ENCODE assay signal across 17 cellular contexts in genomic region chr3:125322166-125322565, GRCh38. TPM values are rescaled to one million over a fixed set of nuclear protein-coding genes. Genes with fewer than 3 reads are reported as not detected.
A peak's percentile ranks its signal among the peaks of the same experiment; 100 is the strongest.
DNase-seq lines count a peak whose midpoint lies in the region; ATAC-seq and TF ChIP-seq lines count a peak whose summit lies in the region.
"Had no signal": no experiment of that assay in that cellular context is flagged by ENCODE, and none has a peak within 500 bp of the region (broad histone marks: within the 10 kb centered on the region; RNA-seq: fewer than 3 reads in every experiment).

No MANE protein-coding gene starts in this region.

- no peak for ATAC-seq in GM19035 (IDR thresholded peaks at IDR 0.05; ENCODE audit: unreplicated experiment)
- ATAC-seq: left lung had no signal

- no peaks in the 10 kb centered on the region for H3K9me3 Mint-ChIP-seq in endodermal cell
- peaks cover 7 to 13% (median 9%) of the 10 kb centered on the region in 5 donors for H3K9me3 Mint-ChIP-seq in CD8-positive, alpha-beta memory T cell

- no peaks in the 10 kb centered on the region for H3K27me3 Mint-ChIP-seq in endodermal cell (ENCODE audit: insufficient read depth)
- H3K27me3 Mint-ChIP-seq in CD8-positive, alpha-beta memory T cell = no peaks in the 10 kb centered on the region

- CTCF ChIA-PET in CD8-positive, alpha-beta memory T cell (lab: Charles Lee) = no interaction called here

- TF ChIP-seq POLR2A in transverse colon (IDR thresholded peaks at IDR 0.05) = no peak

- peaks cover 26% of the 10 kb centered on the region for H3K36me3 ChIP-seq in endodermal cell (ENCODE audit: control insufficient read depth, insufficient read depth, low read length)
- H3K36me3 ChIP-seq in transverse colon = peaks cover 0 to 12% (median 5%) of the 10 kb centered on the region in 4 donors
- no peaks in the 10 kb centered on the region for H3K36me3 ChIP-seq in CD8-positive, alpha-beta memory T cell (ENCODE audit: insufficient read depth, low read length)

- in situ Hi-C loops in transverse colon (cut with MboI; ENCODE audit: low pct_ligation_motif_present in 1 of 4, low pct_unique_long_range_greater_than_20kb in 1 of 4, low sequenced_read_pairs in 3 of 4) = no loop called here

- H3K9me3 ChIP-seq in endodermal cell (ENCODE audit: control insufficient read depth, low read length) = no peaks in the 10 kb centered on the region
- peaks cover 0 to 6% of the 10 kb centered on the region in 2 donors for H3K9me3 ChIP-seq in transverse colon
- H3K9me3 ChIP-seq in CD8-positive, alpha-beta memory T cell (ENCODE audit: low read length) = no peaks in the 10 kb centered on the region
- H3K9me3 ChIP-seq: left lung had no signal

- 90 to 97% methylated on average over 5 to 6 of the region's 6 CpGs for WGBS in endodermal cell (ENCODE audit: insufficient coverage in 1 of 2, insufficient read length in 1 of 2), 2 experiments
- WGBS in transverse colon (ENCODE audit: low coverage in 1 of 2), 2 donors = 85 to 88% methylated on average over 1 to 6 of the region's 6 CpGs

- peaks cover 11% of the 10 kb centered on the region for H3K36me3 Mint-ChIP-seq in endodermal cell (ENCODE audit: low read depth)
- peaks cover 16 to 53% (median 21%) of the 10 kb centered on the region in 3 donors for H3K36me3 Mint-ChIP-seq in CD8-positive, alpha-beta memory T cell

- H3K27ac Mint-ChIP-seq in endodermal cell = peak overlapping the region; percentile 67
- peak overlapping the region in 1 of 8 donors; percentile 32 for H3K27ac Mint-ChIP-seq in CD8-positive, alpha-beta memory T cell

- no peak for TF ChIP-seq EP300 in transverse colon (IDR thresholded peaks at IDR 0.05; ENCODE audit: low read depth)

- DNase-seq in NCI-H1105 treated with DMSO at 0.1 percent for 48 hours (lab: John Stamatoyannopoulos, UW) (peak; percentile 12), NCI-H1105 (lab: John Stamatoyannopoulos, UW) (no peak), NCI-H524 (lab: John Stamatoyannopoulos, UW) (peak; percentile 73 to 97), endodermal cell (no peak), stromal cell of bone marrow (ENCODE audit: low read depth) (peak; percentile 28), transverse colon (no peak)
- DNase-seq in CD8-positive, alpha-beta memory T cell = no peak
- DNase-seq: activated CD4-positive, alpha-beta T cell treated with anti-CD3 and anti-CD28 coated beads, Interleukin-2, amount 50 U/mL, for 48 hours; DND-41; glutamatergic neuron; left lung; NCI-H748 treated with DMSO at 0.1 percent for 48 hours; small intestine; T-helper 1 cell had no signal

- no peak overlapping the region for H3K9ac ChIP-seq in endodermal cell (ENCODE audit: extremely low read depth, low read length, poor library complexity, severe bottlenecking)

- POLR2A ChIA-PET in CD8-positive, alpha-beta memory T cell (lab: Charles Lee) = no interaction called here

- H3K4me3 Mint-ChIP-seq in endodermal cell = no peak overlapping the region
- no peak overlapping the region for H3K4me3 Mint-ChIP-seq in CD8-positive, alpha-beta memory T cell

- H3K27ac ChIP-seq in endodermal cell (ENCODE audit: low read depth, low read length) (no peak overlapping the region), transverse colon (no peak overlapping the region)
- H3K27ac ChIP-seq in CD8-positive, alpha-beta memory T cell (ENCODE audit: low read depth, low read length) = no peak overlapping the region
- H3K27ac ChIP-seq: 22Rv1, left lung, tibial nerve had no signal

- H3K4me1 Mint-ChIP-seq in endodermal cell = peaks cover 27% of the 10 kb centered on the region
- H3K4me1 Mint-ChIP-seq in CD8-positive, alpha-beta memory T cell = peaks cover 8 to 18% (median 13%) of the 10 kb centered on the region in 3 donors

- TF ChIP-seq CTCF in endodermal cell (conservative IDR thresholded peaks at IDR 0.05) = no peak
- no peak for TF ChIP-seq CTCF in transverse colon (IDR thresholded peaks at IDR 0.05)

- H3K4me3 ChIP-seq in endodermal cell (ENCODE audit: low read length) (no peak overlapping the region), transverse colon (no peak overlapping the region)
- no peak overlapping the region for H3K4me3 ChIP-seq in CD8-positive, alpha-beta memory T cell (ENCODE audit: low read length)
- H3K4me3 ChIP-seq: left lung, tibial nerve had no signal

- H3K4me1 ChIP-seq in endodermal cell (ENCODE audit: control insufficient read depth, insufficient read depth, low read length) (no peaks in the 10 kb centered on the region), transverse colon (peaks cover 0 to 3% (median 0%) of the 10 kb centered on the region in 4 donors)
- H3K4me1 ChIP-seq in CD8-positive, alpha-beta memory T cell (ENCODE audit: insufficient read depth, low read length) = no peaks in the 10 kb centered on the region
- H3K4me1 ChIP-seq: left lung, tibial nerve had no signal

- H3K27me3 ChIP-seq in endodermal cell (ENCODE audit: control insufficient read depth, insufficient read depth, low read length, poor library complexity, severe bottlenecking) (no peaks in the 10 kb centered on the region), transverse colon (no peaks in the 10 kb centered on the region)
- H3K27me3 ChIP-seq in CD8-positive, alpha-beta memory T cell (ENCODE audit: insufficient read depth, low read length, poor library complexity, severe bottlenecking) = no peaks in the 10 kb centered on the region
- H3K27me3 ChIP-seq: left lung, tibial nerve had no signal

- intact Hi-C loops in transverse colon (cut with DNase I; ENCODE audit: low total_unique reads) = no loop called here

RNA-seq across cellular contexts. Expression of gene ZNF148, which starts 53.0 kb away (rescaled TPM):
- total RNA-seq in endodermal cell = 10 to 100 TPM; 33.8 to 37.8 TPM
- 20.2 TPM for polyA plus RNA-seq in endodermal cell (2013, experiment 1 of 2)
- 20.1 TPM for polyA plus RNA-seq in endodermal cell (2013, experiment 2 of 2)
- total RNA-seq in transverse colon = 10 to 100 TPM; 23.6 to 30.3 (median 27.6) TPM
- total RNA-seq in CD8-positive, alpha-beta memory T cell = 10 to 100 TPM; 35.4 to 39.3 TPM
- 69.6 TPM for polyA plus RNA-seq in CD8-positive, alpha-beta memory T cell

Comparison
In these comparisons a context has a peak if more than half of its experiments do, and no peak if none do; other contexts are left out.
1. DNase-seq: peak in NCI-H1105 treated with DMSO at 0.1 percent for 48 hours (single experiment), NCI-H524 (2 of 2) and stromal cell of bone marrow (single experiment); none in NCI-H1105 (single experiment), endodermal cell (single experiment), transverse colon (single experiment) and CD8-positive, alpha-beta memory T cell (0 of 5).